ENCODE assay signal across 8 cellular contexts in genomic region chr2:207163815-207164747, GRCh38. TPM values are rescaled to one million over a fixed set of nuclear protein-coding genes. Genes with fewer than 3 reads are reported as not detected.
DNase-seq lines count a peak whose midpoint lies in the region; ATAC-seq and TF ChIP-seq lines count a peak whose summit lies in the region.

No MANE protein-coding gene starts in this region.

- H3K4me3 Mint-ChIP-seq in activated T-cell treated with anti-CD3 and anti-CD28 coated beads, Interleukin-2, amount 50 U/mL, for 24 hours, result peak overlapping the region; percentile 84
- H3K4me3 Mint-ChIP-seq in nephron, result peak overlapping the region; percentile 89 to 99 (median 96)

- H3K4me1 Mint-ChIP-seq in activated T-cell treated with anti-CD3 and anti-CD28 coated beads, Interleukin-2, amount 50 U/mL, for 24 hours (ENCODE audit: low read depth), result peaks cover 61% of the 10 kb centered on the region
- H3K4me1 Mint-ChIP-seq in nephron, result peaks cover 48% of the 10 kb centered on the region

- H3K9me3 ChIP-seq in HEK293 (ENCODE audit: control insufficient read depth, insufficient read depth, low read depth, low read length), result no peaks in the 10 kb centered on the region
- H3K9me3 ChIP-seq in vagina, result no peaks in the 10 kb centered on the region

- H3K4me1 ChIP-seq in HEK293 (ENCODE audit: control insufficient read depth, insufficient read depth, low read length) (peaks cover 6% of the 10 kb centered on the region), vagina (peaks cover 49% of the 10 kb centered on the region)

- peak overlapping the region; percentile 63 for H3K4me3 ChIP-seq in HEK293 (ENCODE audit: low read depth, low read length)
- peak overlapping the region; percentile 85 for H3K4me3 ChIP-seq in fibroblast of villous mesenchyme (ENCODE audit: low read depth, low read length)
- peak overlapping the region; percentile 83 to 88 for H3K4me3 ChIP-seq in vagina

- H3K36me3 Mint-ChIP-seq in activated T-cell treated with anti-CD3 and anti-CD28 coated beads, Interleukin-2, amount 50 U/mL, for 24 hours (ENCODE audit: low read depth), result peaks cover 8% of the 10 kb centered on the region
- no peaks in the 10 kb centered on the region for H3K36me3 Mint-ChIP-seq in nephron (ENCODE audit: low read depth)

- H3K27ac ChIP-seq in HEK293 (ENCODE audit: extremely low read depth, low read depth, low read length) (no peak overlapping the region; the same call in 1 of the 2 replicates), vagina (peak overlapping the region; percentile 100)

- TF ChIP-seq POLR2A in vagina (IDR thresholded peaks at IDR 0.05), result no peak

- TF ChIP-seq CTCF in HEK293 (tag by site-specific recombination; IDR thresholded peaks at IDR 0.05) (no peak), fibroblast of villous mesenchyme (IDR thresholded peaks at IDR 0.05; ENCODE audit: insufficient read depth, low read depth, low read length) (no peak), nephron (IDR thresholded peaks at IDR 0.05; ENCODE audit: unreplicated experiment in 3 of 3) (no peak), vagina (IDR thresholded peaks at IDR 0.05) (no peak)

- POLR2A ChIA-PET in HEK293 (lab: Yijun Ruan, JAX), result interaction anchor here (0.9 to 2.5 kb wide), 4 partner anchors 41 to 547 kb away, joined by 3 to 8 read pairs (median 6); partner anchors contain the start of gene CCNYL1

- H3K27me3 Mint-ChIP-seq in activated T-cell treated with anti-CD3 and anti-CD28 coated beads, Interleukin-2, amount 50 U/mL, for 24 hours, result no peaks in the 10 kb centered on the region
- H3K27me3 Mint-ChIP-seq in nephron (ENCODE audit: low read depth), result no peaks in the 10 kb centered on the region

- no peak for ATAC-seq in HG03039 (IDR thresholded peaks at IDR 0.05; ENCODE audit: unreplicated experiment)
- ATAC-seq in HG02840 (IDR thresholded peaks at IDR 0.05; ENCODE audit: low FRiP score, unreplicated experiment), result no peak

- no peaks in the 10 kb centered on the region for H3K36me3 ChIP-seq in HEK293 (ENCODE audit: control insufficient read depth in 2 of 2, insufficient read depth in 1 of 2, low read length in 2 of 2)
- H3K36me3 ChIP-seq in vagina, result no peaks in the 10 kb centered on the region

- no peaks in the 10 kb centered on the region for H3K9me3 Mint-ChIP-seq in activated T-cell treated with anti-CD3 and anti-CD28 coated beads, Interleukin-2, amount 50 U/mL, for 24 hours
- no peaks in the 10 kb centered on the region for H3K9me3 Mint-ChIP-seq in nephron

- CTCF ChIA-PET in HEK293 (lab: Yijun Ruan, JAX), result interaction anchor here (0.6 to 1.0 kb wide), 3 partner anchors 21 to 370 kb away, joined by 4 to 5 read pairs (median 4); no protein-coding TSS in a partner anchor

- intact Hi-C loops in vagina (cut with DNase I), result loop anchor here (10.0 kb wide), 2 partner anchors 71 to 171 kb away; no protein-coding TSS in a partner anchor

- peak overlapping the region; percentile 79 for H3K27ac Mint-ChIP-seq in activated T-cell treated with anti-CD3 and anti-CD28 coated beads, Interleukin-2, amount 50 U/mL, for 24 hours
- peak overlapping the region; percentile 89 to 100 (median 100) for H3K27ac Mint-ChIP-seq in nephron

- DNase-seq in C1 segment of cervical spinal cord (lab: John Stamatoyannopoulos, UW) (peak in 11 of 14 donors; percentile 34 to 85 (median 75)), fibroblast of villous mesenchyme (ENCODE audit: low read depth) (peak; percentile 52), vagina (ENCODE audit: extremely low spot score in 2 of 2) (peak in 1 of 2 donors; percentile 94)
- peak; percentile 52 for DNase-seq in activated T-cell treated with anti-CD3 and anti-CD28 coated beads, Interleukin-2, amount 50 U/mL, for 24 hours

- no peaks in the 10 kb centered on the region for H3K27me3 ChIP-seq in vagina

TF ChIP-seq in HEK293, 187 proteins besides CTCF, POLR2A, EP300 and RAD21:
- TF ChIP-seq ZNF18 (tag by site-specific recombination; IDR thresholded peaks at IDR 0.05) (peak; percentile 87), PRDM1 (tag by site-specific recombination; IDR thresholded peaks at IDR 0.05) (peak; percentile 76), ZNF214 (tag by site-specific recombination; IDR thresholded peaks at IDR 0.05; ENCODE audit: borderline replicate concordance) (no peak), PATZ1 (tag by site-specific recombination; IDR thresholded peaks at IDR 0.05) (peak; percentile 44; the same call in 1 of the 2 replicates), ZNF488 (tag by site-specific recombination; IDR thresholded peaks at IDR 0.05) (no peak), GLIS2 (tag by site-specific recombination; IDR thresholded peaks at IDR 0.05) (no peak)

RNA-seq across cellular contexts. Expression of gene KLF7, which starts 1.7 kb away (rescaled TPM):
- total RNA-seq in fibroblast of villous mesenchyme, result 26.4 and 28.1 TPM in 2 replicates
- 35.8 TPM for total RNA-seq in vagina
